1 cellular context compared by ENCODE assay signal in genomic region chr11:61922539-61922938, GRCh38.
TF ChIP-seq lines count a peak whose summit lies in the region.

No MANE protein-coding gene starts in this region.

TF ChIP-seq in GM23338, 12 proteins besides CTCF, POLR2A, EP300 and RAD21 (continued from another document):
- TF ChIP-seq ZNF114 (CRISPR knock-in tag; IDR thresholded peaks at IDR 0.05): no peak
- no peak for TF ChIP-seq EZH2 (IDR thresholded peaks at IDR 0.05; ENCODE audit: low read depth, unreplicated experiment)
- TF ChIP-seq POLR2AphosphoS5 (IDR thresholded peaks at IDR 0.05; ENCODE audit: low read depth): no peak
- TF ChIP-seq STAT1 (IDR thresholded peaks at IDR 0.05; ENCODE audit: unreplicated experiment): no peak
- no peak for TF ChIP-seq EZH2phosphoT487 (IDR thresholded peaks at IDR 0.05; ENCODE audit: unreplicated experiment)
- TF ChIP-seq REST (IDR thresholded peaks at IDR 0.05; ENCODE audit: unreplicated experiment): no peak
- no peak for TF ChIP-seq NANOG (IDR thresholded peaks at IDR 0.05; ENCODE audit: borderline replicate concordance)
